In the genomic region with DNA sequence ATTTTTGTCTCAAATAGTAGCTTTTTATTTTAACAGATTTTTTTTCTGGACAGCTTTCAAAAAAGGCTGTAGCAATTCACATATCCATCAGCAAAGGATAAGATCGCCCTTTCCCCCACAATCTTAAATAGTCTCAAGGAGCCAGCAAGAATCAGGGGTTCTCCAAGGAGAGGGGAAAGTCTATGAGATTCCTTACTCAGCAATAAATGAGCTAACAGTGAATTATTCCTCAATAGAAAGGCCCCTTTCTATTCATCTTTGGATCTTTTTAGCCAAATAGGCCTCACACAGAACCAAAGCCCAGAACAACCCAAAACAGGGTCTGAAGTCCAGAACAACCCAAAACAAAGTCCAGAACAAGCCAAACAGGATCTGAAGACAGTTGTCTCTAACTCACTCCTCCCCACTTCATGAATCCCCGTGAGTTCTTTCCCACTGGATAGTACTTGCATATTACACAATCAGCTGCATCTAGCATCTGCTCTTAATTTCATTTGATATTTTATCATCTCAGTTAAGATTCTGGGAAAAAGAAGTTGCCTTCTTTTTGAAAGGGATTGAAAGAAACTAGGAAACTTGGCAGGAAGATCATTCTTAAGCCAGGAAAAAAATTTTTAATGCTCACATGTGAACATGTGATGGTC, we compare ENCODE assay signal across 26 cellular contexts. TPM values are rescaled to one million over a fixed set of nuclear protein-coding genes. Genes with fewer than 3 reads are reported as not detected.
"Had no signal": no experiment of that assay in that cellular context is flagged by ENCODE, and none has a peak within 500 bp of the region (broad histone marks: within the 10 kb centered on the region; RNA-seq: fewer than 3 reads in every experiment).

No MANE protein-coding gene starts in this region.

- H3K27ac ChIP-seq: adrenal gland, ascending aorta, brain microvascular endothelial cell, hepatocyte, VCaP had no signal

- H3K9me3 Mint-ChIP-seq: activated CD4-positive, alpha-beta memory T cell treated with anti-CD3 and anti-CD28 coated beads, Interleukin-2, amount 10 ng/mL, durations not matched to agents 7 days and 5 days; activated CD4-positive, alpha-beta T cell treated with anti-CD3 and anti-CD28 coated beads, Interleukin-2, amount 10 ng/mL, durations not matched to agents 24 days and 14 days; activated naive CD4-positive, alpha-beta T cell treated with anti-CD3 and anti-CD28 coated beads, Interleukin-2, amount 50 U/mL, for 72 hours; central memory CD8-positive, alpha-beta T cell; endodermal cell; stimulated activated naive B cell treated with anti-CD40 and anti-IgM and Interleukin-4, amounts not matched to agents 10 μg/mL and 1 μg/mL and 100 μg/mL, for 72 hours; T-helper 2 cell treated with Interferon-gamma antibody and Interleukin-4, amounts not matched to agents 5 μg/mL and 100 μg/mL, for 36 hours had no signal

- ATAC-seq: activated CD4-positive, CD25-positive, alpha-beta regulatory T cell treated with anti-CD3 and anti-CD28 coated beads, Interleukin-2, amount 50 U/mL, for 24 hours; activated CD8-positive, alpha-beta memory T cell treated with anti-CD3 and anti-CD28 coated beads, Interleukin-2, amount 10 ng/mL, durations not matched to agents 7 days and 5 days; activated naive CD4-positive, alpha-beta T cell treated with anti-CD3 and anti-CD28 coated beads, Interleukin-2, amount 50 U/mL, for 72 hours had no signal

- H3K27ac Mint-ChIP-seq: activated CD4-positive, alpha-beta memory T cell treated with anti-CD3 and anti-CD28 coated beads, Interleukin-2, amount 10 ng/mL, durations not matched to agents 7 days and 5 days; activated CD4-positive, alpha-beta T cell treated with anti-CD3 and anti-CD28 coated beads, Interleukin-2, amount 10 ng/mL, durations not matched to agents 24 days and 14 days; activated CD8-positive, alpha-beta memory T cell treated with anti-CD3 and anti-CD28 coated beads, Interleukin-2, amount 10 ng/mL, durations not matched to agents 7 days and 5 days; activated naive CD4-positive, alpha-beta T cell treated with anti-CD3 and anti-CD28 coated beads, Interleukin-2, amount 50 U/mL, for 72 hours; endodermal cell; naive thymus-derived CD4-positive, alpha-beta T cell; stimulated activated naive B cell treated with anti-CD40 and anti-IgM and Interleukin-4, amounts not matched to agents 10 μg/mL and 1 μg/mL and 100 μg/mL, for 72 hours; T-helper 2 cell treated with Interferon-gamma antibody and Interleukin-4, amounts not matched to agents 5 μg/mL and 100 μg/mL, for 36 hours had no signal

- H3K4me3 Mint-ChIP-seq: activated CD4-positive, alpha-beta memory T cell treated with anti-CD3 and anti-CD28 coated beads, Interleukin-2, amount 10 ng/mL, durations not matched to agents 7 days and 5 days; activated CD4-positive, alpha-beta T cell treated with anti-CD3 and anti-CD28 coated beads, Interleukin-2, amount 10 ng/mL, durations not matched to agents 24 days and 14 days; activated CD8-positive, alpha-beta memory T cell treated with anti-CD3 and anti-CD28 coated beads, Interleukin-2, amount 10 ng/mL, durations not matched to agents 7 days and 5 days; central memory CD8-positive, alpha-beta T cell; endodermal cell; naive thymus-derived CD4-positive, alpha-beta T cell; neural crest cell; stimulated activated naive B cell treated with anti-CD40 and anti-IgM and Interleukin-4, amounts not matched to agents 10 μg/mL and 1 μg/mL and 100 μg/mL, for 72 hours; T-helper 2 cell treated with Interferon-gamma antibody and Interleukin-4, amounts not matched to agents 5 μg/mL and 100 μg/mL, for 36 hours had no signal

- H3K27me3 Mint-ChIP-seq: activated CD4-positive, alpha-beta memory T cell treated with anti-CD3 and anti-CD28 coated beads, Interleukin-2, amount 10 ng/mL, durations not matched to agents 7 days and 5 days; activated CD4-positive, alpha-beta T cell treated with anti-CD3 and anti-CD28 coated beads, Interleukin-2, amount 10 ng/mL, durations not matched to agents 24 days and 14 days; activated CD8-positive, alpha-beta memory T cell treated with anti-CD3 and anti-CD28 coated beads, Interleukin-2, amount 10 ng/mL, durations not matched to agents 7 days and 5 days; stimulated activated naive B cell treated with anti-CD40 and anti-IgM and Interleukin-4, amounts not matched to agents 10 μg/mL and 1 μg/mL and 100 μg/mL, for 72 hours had no signal

- H3K4me1 Mint-ChIP-seq: activated CD4-positive, alpha-beta memory T cell treated with anti-CD3 and anti-CD28 coated beads, Interleukin-2, amount 10 ng/mL, durations not matched to agents 7 days and 5 days; central memory CD8-positive, alpha-beta T cell; neural crest cell had no signal

- DNase-seq: activated CD4-positive, alpha-beta memory T cell treated with anti-CD3 and anti-CD28 coated beads, Interleukin-2, amount 10 ng/mL, durations not matched to agents 7 days and 5 days; activated CD4-positive, alpha-beta T cell treated with anti-CD3 and anti-CD28 coated beads, Interleukin-2, amount 10 ng/mL, durations not matched to agents 24 days and 14 days; activated CD8-positive, alpha-beta memory T cell treated with anti-CD3 and anti-CD28 coated beads, Interleukin-2, amount 10 ng/mL, durations not matched to agents 7 days and 5 days; activated gamma-delta T cell treated with Interleukin-2 at 50 U/mL for 16 hours; adrenal gland; brain microvascular endothelial cell; endodermal cell; glutamatergic neuron; kidney glomerular epithelial cell; left lung; naive thymus-derived CD4-positive, alpha-beta T cell; posterior cingulate gyrus; retina; stimulated activated CD4-positive, alpha-beta T cell treated with anti-CD3 and anti-CD28 coated beads, Interleukin-2, amount 100 ng/mL, for 48 hours; stimulated activated CD8-positive, alpha-beta memory T cell treated with anti-CD3 and anti-CD28 coated beads, Interleukin-4, amount 100 ng/mL, for 48 hours; stimulated activated naive B cell treated with anti-CD40 and anti-IgM and Interleukin-4, amounts not matched to agents 10 μg/mL and 1 μg/mL and 100 μg/mL, for 72 hours had no signal

- H3K4me3 ChIP-seq: adrenal gland, ascending aorta, hepatocyte, left lung, lung had no signal

- H3K27me3 ChIP-seq: adrenal gland, ascending aorta, brain microvascular endothelial cell, hepatocyte, left lung had no signal

- H3K36me3 Mint-ChIP-seq: activated CD8-positive, alpha-beta memory T cell treated with anti-CD3 and anti-CD28 coated beads, Interleukin-2, amount 10 ng/mL, durations not matched to agents 7 days and 5 days; stimulated activated naive B cell treated with anti-CD40 and anti-IgM and Interleukin-4, amounts not matched to agents 10 μg/mL and 1 μg/mL and 100 μg/mL, for 72 hours had no signal

RNA-seq across cellular contexts. Expression of a gene that starts 3.4 kb away (rescaled TPM):
- total RNA-seq: activated CD4-positive, alpha-beta memory T cell treated with anti-CD3 and anti-CD28 coated beads, Interleukin-2, amount 10 ng/mL, durations not matched to agents 7 days and 5 days; activated CD8-positive, alpha-beta memory T cell treated with anti-CD3 and anti-CD28 coated beads, Interleukin-2, amount 10 ng/mL, durations not matched to agents 7 days and 5 days; ascending aorta; endodermal cell; fibroblast of lung; neural crest cell had no signal

RNA-seq across cellular contexts. Expression of a gene that starts 34.9 kb away (rescaled TPM):
- total RNA-seq: activated CD4-positive, alpha-beta memory T cell treated with anti-CD3 and anti-CD28 coated beads, Interleukin-2, amount 10 ng/mL, durations not matched to agents 7 days and 5 days; activated CD4-positive, alpha-beta T cell treated with anti-CD3 and anti-CD28 coated beads, Interleukin-2, amount 10 ng/mL, durations not matched to agents 24 days and 14 days; activated CD8-positive, alpha-beta memory T cell treated with anti-CD3 and anti-CD28 coated beads, Interleukin-2, amount 10 ng/mL, durations not matched to agents 7 days and 5 days; activated naive CD4-positive, alpha-beta T cell treated with anti-CD3 and anti-CD28 coated beads, Interleukin-2, amount 50 U/mL, for 72 hours; ascending aorta; fibroblast of lung; naive thymus-derived CD4-positive, alpha-beta T cell had no signal
